In the genomic region with DNA sequence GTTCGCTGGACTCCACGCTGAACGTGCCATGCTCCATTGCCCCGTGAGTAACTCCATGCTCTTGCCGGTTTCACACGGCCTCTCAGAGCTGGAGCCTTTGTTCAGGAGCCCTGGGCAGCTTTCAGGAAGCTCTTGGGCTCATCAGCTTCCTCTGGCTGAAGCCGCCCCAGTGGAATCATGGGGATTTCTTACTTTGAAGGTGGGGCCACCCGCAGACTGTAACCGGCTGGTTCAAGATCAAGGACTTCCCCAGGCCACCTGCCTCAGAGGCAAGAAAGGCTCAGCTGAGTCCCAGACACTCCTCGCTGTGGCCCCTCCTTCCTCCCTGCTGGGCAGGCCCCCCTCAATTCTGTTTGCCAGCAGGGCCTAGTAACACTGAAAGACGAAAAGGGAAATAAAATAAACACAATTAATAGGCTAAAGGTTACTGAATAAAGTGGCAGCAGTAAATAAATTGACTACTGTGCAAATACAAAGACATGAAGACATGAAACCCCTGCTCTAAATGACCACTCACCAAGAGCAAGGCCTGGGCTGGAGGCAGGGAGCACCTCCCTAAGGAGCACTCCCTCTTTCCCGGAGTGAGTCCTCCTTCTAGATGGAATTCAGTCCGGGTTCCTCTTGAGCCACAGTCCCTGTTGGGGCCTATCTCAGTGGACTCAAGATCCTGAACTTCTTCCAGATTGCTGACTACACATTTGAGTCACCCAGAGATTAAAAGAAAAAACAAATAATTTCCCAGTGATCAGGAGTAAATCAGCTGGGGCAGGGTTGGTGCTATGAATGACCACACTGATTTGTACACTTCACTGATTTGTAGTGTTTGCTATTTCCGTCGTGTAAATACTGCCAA, we compare ENCODE assay signal across 9 cellular contexts. TPM values are rescaled to one million over a fixed set of nuclear protein-coding genes. Genes with fewer than 3 reads are reported as not detected.
DNase-seq lines count a peak whose midpoint lies in the region; ATAC-seq and TF ChIP-seq lines count a peak whose summit lies in the region.
"Had no signal": no experiment of that assay in that cellular context is flagged by ENCODE, and none has a peak within 500 bp of the region (broad histone marks: within the 10 kb centered on the region; RNA-seq: fewer than 3 reads in every experiment).

No MANE protein-coding gene starts in this region.

- TF ChIP-seq POLR2A in GM18951 (IDR thresholded peaks at IDR 0.05; ENCODE audit: extremely low read depth, insufficient read depth, insufficient read length) = peak; percentile 46

- no peak overlapping the region for H3K4me3 Mint-ChIP-seq in nephron progenitor cell

- peaks cover 13% of the 10 kb centered on the region for H3K4me1 Mint-ChIP-seq in nephron progenitor cell

- TF ChIP-seq CTCF in nephron progenitor cell (IDR thresholded peaks at IDR 0.05) = no peak

- H3K36me3 Mint-ChIP-seq in nephron progenitor cell (ENCODE audit: low read depth) = no peaks in the 10 kb centered on the region

- ATAC-seq in HG03095 (IDR thresholded peaks at IDR 0.05; ENCODE audit: unreplicated experiment) = peak; percentile 93

- in situ Hi-C loops in GM18951 (cut with MboI; ENCODE audit: low sequenced_read_pairs, unreplicated experiment) = no loop called here

- DNase-seq in CMK (ENCODE audit: low read depth) (peak; percentile 59), NOMO-1 (lab: John Stamatoyannopoulos, UW; ENCODE audit: unreplicated experiment in 2 of 2) (peak; percentile 86 to 89), dermis blood vessel endothelial cell (peak; percentile 88), nephron progenitor cell (peak; percentile 29)
- DNase-seq in effector CD8-positive, alpha-beta T cell (lab: John Stamatoyannopoulos, UW) = no peak
- no peak for DNase-seq in effector CD4-positive, alpha-beta T cell

- peaks cover 3% of the 10 kb centered on the region for H3K27me3 Mint-ChIP-seq in nephron progenitor cell (ENCODE audit: low read depth, poor library complexity)

- no peaks in the 10 kb centered on the region for H3K9me3 Mint-ChIP-seq in nephron progenitor cell

- no peak overlapping the region for H3K27ac Mint-ChIP-seq in nephron progenitor cell

RNA-seq across cellular contexts. Expression of a gene that starts 51.0 kb away (rescaled TPM):
- not detected in 2 replicates for total RNA-seq in dermis blood vessel endothelial cell
- total RNA-seq: kidney epithelial cell had no signal

RNA-seq across cellular contexts. Expression of a gene that starts 56.2 kb away (rescaled TPM):
- total RNA-seq in dermis blood vessel endothelial cell = not detected in 2 replicates
- total RNA-seq: kidney epithelial cell had no signal

Comparison
In these comparisons a context has a peak if more than half of its experiments do, and no peak if none do; other contexts are left out.
1. DNase-seq: peak in CMK (single experiment), NOMO-1 (2 of 2), dermis blood vessel endothelial cell (single experiment) and nephron progenitor cell (single experiment); none in effector CD8-positive, alpha-beta T cell (single experiment) and effector CD4-positive, alpha-beta T cell (single experiment).